Comparison of ENCODE assay signal across 1 cellular context in genomic region chr5:43555895-43556606, GRCh38.
TF ChIP-seq lines count a peak whose summit lies in the region.

No MANE protein-coding gene starts in this region.

TF ChIP-seq in endothelial cell of umbilical vein, 7 proteins besides CTCF, POLR2A, EP300 and RAD21 (continued from another document):
- TF ChIP-seq FOS (IDR thresholded peaks at IDR 0.05; ENCODE audit: borderline replicate concordance, insufficient read depth, low read length) (no peak), JUN (IDR thresholded peaks at IDR 0.05; ENCODE audit: borderline replicate concordance, insufficient read depth, insufficient read length, low read depth) (no peak), EZH2 (IDR thresholded peaks at IDR 0.05; ENCODE audit: borderline replicate concordance, low read depth, low read length, severe bottlenecking) (no peak)
